1 cellular context compared by ENCODE assay signal in the genomic region with DNA sequence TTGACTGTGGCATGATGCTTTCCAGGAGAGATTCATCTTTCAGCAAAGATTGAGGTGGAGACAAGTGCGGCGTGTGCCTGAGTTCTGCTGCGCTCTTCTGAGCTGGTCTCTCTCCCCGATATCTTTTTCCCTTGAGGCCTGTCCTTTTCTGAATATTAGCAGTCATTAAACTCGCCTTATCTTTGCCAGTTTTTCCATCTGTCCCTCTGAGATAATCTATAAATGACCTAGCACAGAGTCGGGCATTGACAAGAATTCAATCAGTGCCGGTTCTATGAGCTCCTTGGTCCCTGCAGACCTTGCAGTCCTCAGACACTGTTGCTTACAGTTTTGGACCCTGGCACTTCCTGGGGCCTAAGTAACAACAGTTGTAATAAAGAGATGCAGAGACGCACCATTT.
TF ChIP-seq lines count a peak whose summit lies in the region.

No MANE protein-coding gene starts in this region.

TF ChIP-seq in K562, 482 proteins besides CTCF, POLR2A, EP300 and RAD21 (continued from another document):
- TF ChIP-seq LEF1 (IDR thresholded peaks at IDR 0.05) (no peak), YBX1 (IDR thresholded peaks at IDR 0.05) (no peak), TEAD4 (IDR thresholded peaks at IDR 0.05; ENCODE audit: low read length) (peak; percentile 47; the same call in 1 of the 2 replicates), TEAD4 (CRISPR knock-in tag; IDR thresholded peaks at IDR 0.05; ENCODE audit: borderline replicate concordance) (no peak), KDM1A (IDR thresholded peaks at IDR 0.05) (0 out of 4 replicates have a peak, but pooled peaks of 1 of the 2 experiments have one; percentile 38), ARID1B (IDR thresholded peaks at IDR 0.05) (peak; percentile 15; the same call in 1 of the 2 replicates)
- TF ChIP-seq, protein P1, sequence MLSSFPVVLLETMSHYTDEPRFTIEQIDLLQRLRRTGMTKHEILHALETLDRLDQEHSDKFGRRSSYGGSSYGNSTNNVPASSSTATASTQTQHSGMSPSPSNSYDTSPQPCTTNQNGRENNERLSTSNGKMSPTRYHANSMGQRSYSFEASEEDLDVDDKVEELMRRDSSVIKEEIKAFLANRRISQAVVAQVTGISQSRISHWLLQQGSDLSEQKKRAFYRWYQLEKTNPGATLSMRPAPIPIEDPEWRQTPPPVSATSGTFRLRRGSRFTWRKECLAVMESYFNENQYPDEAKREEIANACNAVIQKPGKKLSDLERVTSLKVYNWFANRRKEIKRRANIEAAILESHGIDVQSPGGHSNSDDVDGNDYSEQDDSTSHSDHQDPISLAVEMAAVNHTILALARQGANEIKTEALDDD (IDR thresholded peaks at IDR 0.05) = no peak
